ENCODE assay signal across 25 cellular contexts in genomic region chr1:202182040-202182877, GRCh38. TPM values are rescaled to one million over a fixed set of nuclear protein-coding genes. Genes with fewer than 3 reads are reported as not detected.
"Had no signal": no experiment of that assay in that cellular context is flagged by ENCODE, and none has a peak within 500 bp of the region (broad histone marks: within the 10 kb centered on the region; RNA-seq: fewer than 3 reads in every experiment).

No MANE protein-coding gene starts in this region.

- H3K4me3 Mint-ChIP-seq: activated B cell treated with CpG ODN at 0.5 μM for 24 hours; activated CD4-positive, alpha-beta T cell treated with anti-CD3 and anti-CD28 coated beads, Interleukin-2, amount 10 ng/mL, durations not matched to agents 24 days and 14 days; activated T-cell treated with anti-CD3 and anti-CD28 coated beads, Interleukin-2, amount 50 U/mL, for 4 hours had no signal

- H3K27ac ChIP-seq: brain microvascular endothelial cell, cardiac muscle cell had no signal

- H3K27ac Mint-ChIP-seq: activated B cell treated with CpG ODN at 0.5 μM for 24 hours; activated CD4-positive, alpha-beta T cell treated with anti-CD3 and anti-CD28 coated beads, Interleukin-2, amount 10 ng/mL, durations not matched to agents 24 days and 14 days; activated naive CD4-positive, alpha-beta T cell treated with anti-CD3 and anti-CD28 coated beads, Interleukin-2, amount 50 U/mL, for 72 hours had no signal

- H3K36me3 ChIP-seq: brain microvascular endothelial cell, cardiac muscle cell had no signal

- H3K4me3 ChIP-seq: cardiac muscle cell had no signal

- FAIRE-seq: TTC549 had no signal

- H3K36me3 Mint-ChIP-seq: activated naive CD4-positive, alpha-beta T cell treated with anti-CD3 and anti-CD28 coated beads, Interleukin-2, amount 50 U/mL, for 72 hours had no signal

- H3K9me3 Mint-ChIP-seq: activated B cell treated with CpG ODN at 0.5 μM for 24 hours; activated CD4-positive, alpha-beta T cell treated with anti-CD3 and anti-CD28 coated beads, Interleukin-2, amount 10 ng/mL, durations not matched to agents 24 days and 14 days; activated naive CD4-positive, alpha-beta T cell treated with anti-CD3 and anti-CD28 coated beads, Interleukin-2, amount 50 U/mL, for 72 hours; activated T-cell treated with anti-CD3 and anti-CD28 coated beads, Interleukin-2, amount 50 U/mL, for 4 hours had no signal

- H3K27me3 ChIP-seq: cardiac muscle cell had no signal

- DNase-seq: activated B cell treated with CpG ODN at 0.5 μM for 24 hours; activated CD4-positive, alpha-beta T cell treated with anti-CD3 and anti-CD28 coated beads for 1 hour; activated CD4-positive, alpha-beta T cell treated with anti-CD3 and anti-CD28 coated beads, Interleukin-2, amount 10 ng/mL, durations not matched to agents 24 days and 14 days; activated CD4-positive, alpha-beta T cell treated with anti-CD3 and anti-CD28 coated beads, Interleukin-2, amount 50 U/mL, for 48 hours; activated effector memory CD4-positive, alpha-beta T cell treated with anti-CD3 and anti-CD28 coated beads, Interleukin-2, amount 50 U/mL, for 16 hours; activated naive CD4-positive, alpha-beta T cell treated with Interleukin-2 at 50 U/mL for 16 hours; activated T-cell treated with anti-CD3 and anti-CD28 coated beads, Interleukin-2, amount 50 U/mL, for 4 hours; brain microvascular endothelial cell; Karpas-422; MM.1S; NCI-H1105; NCI-H1436; NCI-H1694 treated with DMSO at 0.1 percent for 48 hours; NCI-H2029 treated with DMSO at 0.1 percent for 48 hours; NCI-H345; NCI-H510A; NCI-H526 treated with DMSO at 0.1 percent for 48 hours; PC-3; SHP77 treated with DMSO at 0.1 percent for 48 hours; T-helper 2 cell; T1000 had no signal

- ATAC-seq: activated naive CD4-positive, alpha-beta T cell treated with anti-CD3 and anti-CD28 coated beads, Interleukin-2, amount 50 U/mL, for 72 hours; activated T-cell treated with anti-CD3 and anti-CD28 coated beads, Interleukin-2, amount 50 U/mL, for 4 hours; PC-3 had no signal

RNA-seq across cellular contexts. Expression of gene LGR6, which starts 11.3 kb away (rescaled TPM):
- total RNA-seq: activated B cell treated with CpG ODN at 0.5 μM for 24 hours; activated CD4-positive, alpha-beta T cell treated with anti-CD3 and anti-CD28 coated beads, Interleukin-2, amount 10 ng/mL, durations not matched to agents 24 days and 14 days; cardiac muscle cell; SK-MEL-5 had no signal

RNA-seq across cellular contexts. Expression of gene PTPN7, which starts 21.9 kb away (rescaled TPM):
- total RNA-seq: cardiac muscle cell, PC-3, SK-MEL-5 had no signal
- polyA plus RNA-seq: cardiac muscle cell had no signal

RNA-seq across cellular contexts. Expression of gene GPR37L1, which starts 59.5 kb away (rescaled TPM):
- total RNA-seq: activated B cell treated with CpG ODN at 0.5 μM for 24 hours; activated CD4-positive, alpha-beta T cell treated with anti-CD3 and anti-CD28 coated beads, Interleukin-2, amount 10 ng/mL, durations not matched to agents 24 days and 14 days; activated naive CD4-positive, alpha-beta T cell treated with anti-CD3 and anti-CD28 coated beads, Interleukin-2, amount 50 U/mL, for 72 hours; activated T-cell treated with anti-CD3 and anti-CD28 coated beads, Interleukin-2, amount 50 U/mL, for 4 hours; cardiac muscle cell; SK-MEL-5 had no signal
- polyA plus RNA-seq: cardiac muscle cell had no signal
